In genomic region chr12:59431266-59431665, GRCh38 we compare ENCODE assay signal across 10 cellular contexts.
DNase-seq lines count a peak whose midpoint lies in the region; ATAC-seq and TF ChIP-seq lines count a peak whose summit lies in the region.
"Had no signal": no experiment of that assay in that cellular context is flagged by ENCODE, and none has a peak within 500 bp of the region (broad histone marks: within the 10 kb centered on the region; RNA-seq: fewer than 3 reads in every experiment).

No MANE protein-coding gene starts in this region.

- TF ChIP-seq CTCF in 22Rv1 (IDR thresholded peaks at IDR 0.05) (peak; percentile 38), DND-41 (IDR thresholded peaks at IDR 0.05; ENCODE audit: borderline replicate concordance, extremely low read depth, low read length, poor library complexity, severe bottlenecking) (peak; percentile 29), PC-9 (conservative IDR thresholded peaks at IDR 0.05) (peak; percentile 36; the same call in 1 of the 2 replicates), fibroblast of pulmonary artery (IDR thresholded peaks at IDR 0.05; ENCODE audit: low read length, missing control alignments) (peak; percentile 27)

- H4K20me1 ChIP-seq in DND-41 (ENCODE audit: insufficient read depth, low read length) (no peaks in the 10 kb centered on the region), PC-9 (ENCODE audit: insufficient read depth) (no peaks in the 10 kb centered on the region)

- no peak overlapping the region for H3K4me3 ChIP-seq in DND-41 (ENCODE audit: low read depth in 1 of 2, low read length in 2 of 2)
- no peak overlapping the region for H3K4me3 ChIP-seq in PC-9
- H3K4me3 ChIP-seq in fibroblast of pulmonary artery (replicated peaks; ENCODE audit: low read depth, low read length): no peak overlapping the region
- H3K4me3 ChIP-seq: right atrium auricular region had no signal

- no peaks in the 10 kb centered on the region for H3K36me3 ChIP-seq in DND-41 (ENCODE audit: insufficient read depth, low read length)
- H3K36me3 ChIP-seq in PC-9 (ENCODE audit: low read depth): no peaks in the 10 kb centered on the region
- H3K36me3 ChIP-seq: right atrium auricular region had no signal

- CTCF ChIA-PET in PC-9 (lab: Charles Lee): no interaction called here

- BruUV-seq in PC-9 (replicated peaks; lab: Mats Ljungman, UMichigan): no TSS peak

- H3K9me3 ChIP-seq in DND-41 (ENCODE audit: insufficient read depth, low read length, severe bottlenecking) (no peaks in the 10 kb centered on the region), PC-9 (ENCODE audit: insufficient read depth, low read depth) (no peaks in the 10 kb centered on the region)
- H3K9me3 ChIP-seq: right atrium auricular region had no signal

- no peaks in the 10 kb centered on the region for H3K4me1 ChIP-seq in DND-41 (ENCODE audit: insufficient read depth, low read length)
- no peaks in the 10 kb centered on the region for H3K4me1 ChIP-seq in PC-9 (replicated peaks; ENCODE audit: insufficient read depth)
- H3K4me1 ChIP-seq: right atrium auricular region had no signal

- no peak overlapping the region for H3K9ac ChIP-seq in DND-41 (ENCODE audit: low read depth, low read length)

- H3K4me2 ChIP-seq in DND-41 (ENCODE audit: insufficient read depth, low read length) (no peak overlapping the region), PC-9 (no peak overlapping the region)

- H3F3A ChIP-seq in PC-9 (ENCODE audit: insufficient read depth, low read depth): no peaks in the 10 kb centered on the region

- intact Hi-C loops in PC-9 (cut with micrococcal nuclease; ENCODE audit: unreplicated experiment): no loop called here

- H3K27ac ChIP-seq in 22Rv1 (no peak overlapping the region), DND-41 (ENCODE audit: low read length) (no peak overlapping the region), PC-9 (no peak overlapping the region)
- H3K27ac ChIP-seq: right atrium auricular region had no signal

- DNase-seq in DND-41: no peak
- DNase-seq in PC-9: no peak
- peak; percentile 15 for DNase-seq in fibroblast of pulmonary artery (ENCODE audit: low read depth)
- no peak for DNase-seq in NCI-H187 treated with DMSO at 0.1 percent for 48 hours (lab: John Stamatoyannopoulos, UW)
- no peak for DNase-seq in stimulated activated CD4-positive, alpha-beta T cell treated with anti-CD3 and anti-CD28 coated beads, Interleukin-15, amount 100 ng/mL, for 24 hours
- DNase-seq in activated CD4-positive, CD25-positive, alpha-beta regulatory T cell (lab: John Stamatoyannopoulos, UW): no peak
- DNase-seq: NK-92 treated with Interleukin-12 subunit alpha and Interleukin-12 subunit beta, amount 100 ng/mL, for 24 hours had no signal

- H2AFZ ChIP-seq in DND-41 (ENCODE audit: low read depth, low read length) (no peak overlapping the region), PC-9 (no peak overlapping the region)

- ATAC-seq in DND-41 (ENCODE audit: insufficient read depth, low read depth): no peak
- no peak for ATAC-seq in GM21390 (IDR thresholded peaks at IDR 0.05; ENCODE audit: unreplicated experiment)

- H3K79me2 ChIP-seq in DND-41 (ENCODE audit: insufficient read depth, low read length): no peaks in the 10 kb centered on the region
- H3K79me2 ChIP-seq in PC-9 (ENCODE audit: low read depth): no peaks in the 10 kb centered on the region

- H3K27me3 ChIP-seq in DND-41 (ENCODE audit: insufficient read depth, low read length, poor library complexity) (no peaks in the 10 kb centered on the region), PC-9 (ENCODE audit: insufficient read depth, low read depth) (no peaks in the 10 kb centered on the region)
- H3K27me3 ChIP-seq: right atrium auricular region had no signal

- POLR2A ChIA-PET in PC-9 (lab: Charles Lee; ENCODE audit: unreplicated experiment): no interaction called here

- H3K9me2 ChIP-seq in PC-9 (ENCODE audit: insufficient read depth): no peaks in the 10 kb centered on the region
